Comparison of ENCODE assay signal across 8 cellular contexts in the genomic region with DNA sequence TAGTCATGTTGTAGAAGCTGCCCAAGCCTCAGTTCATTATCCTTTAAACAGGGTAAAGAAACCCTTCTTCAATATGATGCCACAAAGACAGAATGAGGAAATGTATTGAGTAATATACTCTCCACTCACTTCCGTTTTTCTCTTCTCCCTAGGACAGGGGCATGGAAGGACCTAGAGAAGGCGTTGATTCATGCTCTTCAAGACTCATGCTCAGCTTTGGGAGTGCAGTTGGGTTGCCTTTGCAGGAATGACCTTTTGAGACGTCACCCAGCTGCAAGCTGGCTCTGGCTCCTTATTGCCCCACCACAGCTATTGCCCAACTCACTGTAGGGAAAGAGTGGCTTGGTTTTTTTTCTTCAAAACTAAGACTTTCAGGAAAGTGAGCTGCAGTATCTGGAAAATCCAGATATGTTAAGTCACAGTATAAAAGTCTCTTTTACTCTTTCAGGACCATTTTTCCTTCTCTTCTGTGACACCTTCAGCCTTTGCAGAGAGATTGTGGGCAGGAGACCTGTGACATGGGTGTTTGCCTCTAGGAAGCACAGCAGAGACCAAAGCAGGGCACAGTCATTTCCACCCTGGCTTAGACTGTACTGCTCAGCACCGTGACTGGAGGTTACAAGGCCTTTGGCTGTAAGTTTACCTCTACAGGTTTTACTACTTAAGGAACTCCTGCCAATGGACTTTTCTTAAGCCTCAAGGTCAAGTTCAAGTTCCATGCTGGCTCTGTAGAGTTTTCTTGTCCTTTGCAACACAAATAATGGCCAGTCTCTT.
DNase-seq lines count a peak whose midpoint lies in the region; ATAC-seq lines count a peak whose summit lies in the region.

No MANE protein-coding gene starts in this region.

- H3K27ac ChIP-seq in ACC112 (ENCODE audit: low read depth, low read length): peak overlapping the region; percentile 93

- no peaks in the 10 kb centered on the region for H3K9me3 ChIP-seq in adipocyte (ENCODE audit: control insufficient read depth, low read length)

- H3K9ac ChIP-seq in adipocyte (ENCODE audit: low read length): peak overlapping the region; percentile 34

- no peaks in the 10 kb centered on the region for H3K27me3 ChIP-seq in ACC112 (ENCODE audit: insufficient read depth, low read length)
- H3K27me3 ChIP-seq in adipocyte (replicated peaks; ENCODE audit: control insufficient read depth, insufficient read depth, low read length): no peaks in the 10 kb centered on the region

- peak; percentile 84 for DNase-seq in adipocyte (ENCODE audit: low read depth)
- DNase-seq in pons (ENCODE audit: low spot score): peak; percentile 75
- no peak for DNase-seq in foreskin melanocyte
- DNase-seq in HuH-7 (ENCODE audit: low spot score): no peak
- no peak for DNase-seq in activated CD4-positive, alpha-beta T cell treated with anti-CD3 and anti-CD28 coated beads, Interleukin-2, amount 50 U/mL, for 4 hours

- H3K4me1 ChIP-seq in ACC112 (ENCODE audit: control insufficient read depth, insufficient read depth, low read length, unreplicated experiment): peaks cover 54% of the 10 kb centered on the region
- peaks cover 41% of the 10 kb centered on the region for H3K4me1 ChIP-seq in adipocyte (ENCODE audit: control insufficient read depth, insufficient read depth, low read length)

- no peaks in the 10 kb centered on the region for H3K79me2 ChIP-seq in ACC112 (ENCODE audit: control insufficient read depth, insufficient read depth, low read length, unreplicated experiment)

- H3K36me3 ChIP-seq in ACC112 (ENCODE audit: insufficient read depth, low read length) (no peaks in the 10 kb centered on the region), adipocyte (ENCODE audit: control insufficient read depth, insufficient read depth, low read length, severe bottlenecking) (no peaks in the 10 kb centered on the region)

- no peak overlapping the region for H2AFZ ChIP-seq in ACC112 (ENCODE audit: low read length, unreplicated experiment)

- ATAC-seq in GM19025 (IDR thresholded peaks at IDR 0.05; ENCODE audit: low read depth, unreplicated experiment) (peak; percentile 67), HG03175 (IDR thresholded peaks at IDR 0.05; ENCODE audit: unreplicated experiment) (peak; percentile 81)

- H3K4me3 ChIP-seq in ACC112 (ENCODE audit: low read depth, low read length): no peak overlapping the region; the same call in 1 of the 2 replicates
- H3K4me3 ChIP-seq in adipocyte (ENCODE audit: low read length): peak overlapping the region; percentile 49

Comparison
In these comparisons a context has a peak if more than half of its experiments do, and no peak if none do; other contexts are left out.
1. DNase-seq: peak in adipocyte (single experiment) and pons (single experiment); none in foreskin melanocyte (single experiment), HuH-7 (single experiment) and activated CD4-positive, alpha-beta T cell treated with anti-CD3 and anti-CD28 coated beads, Interleukin-2, amount 50 U/mL, for 4 hours (0 of 2).